ENCODE assay signal across 9 cellular contexts in genomic region chr22:25027959-25028840, GRCh38.
DNase-seq lines count a peak whose midpoint lies in the region; ATAC-seq and TF ChIP-seq lines count a peak whose summit lies in the region.
"Had no signal": no experiment of that assay in that cellular context is flagged by ENCODE, and none has a peak within 500 bp of the region (broad histone marks: within the 10 kb centered on the region; RNA-seq: fewer than 3 reads in every experiment).

No MANE protein-coding gene starts in this region.

- no peak overlapping the region for H3K4me3 ChIP-seq in right cardiac atrium (ENCODE audit: low read length)
- H3K4me3 ChIP-seq in transverse colon, result no peak overlapping the region

- no peak overlapping the region for H3K27ac Mint-ChIP-seq in activated T-cell treated with anti-CD3 and anti-CD28 coated beads, Interleukin-2, amount 50 U/mL, for 72 hours
- peak overlapping the region; percentile 87 for H3K27ac Mint-ChIP-seq in activated CD4-positive, alpha-beta memory T cell treated with anti-CD3 and anti-CD28 coated beads, Interleukin-2, amount 10 ng/mL, durations not matched to agents 7 days and 5 days
- H3K27ac Mint-ChIP-seq: CD4-positive, alpha-beta T cell had no signal

- 84% methylated on average over 45 of the region's 45 CpGs for WGBS in right cardiac atrium
- 86 to 100% methylated on average over 5 to 45 of the region's 45 CpGs for WGBS in transverse colon (ENCODE audit: low coverage in 1 of 2), 2 donors

- CTCF ChIA-PET in activated CD4-positive, alpha-beta memory T cell treated with anti-CD3 and anti-CD28 coated beads, Interleukin-2, amount 10 ng/mL, durations not matched to agents 7 days and 5 days (lab: Charles Lee), result interaction anchor here (1.0 to 2.5 kb wide), 7 partner anchors 13 to 90 kb away, joined by 3 to 14 read pairs (median 4); no protein-coding TSS in a partner anchor

- H3K9me3 ChIP-seq in right cardiac atrium (ENCODE audit: control insufficient read depth, low read length) (no peaks in the 10 kb centered on the region), transverse colon (no peaks in the 10 kb centered on the region)

- in situ Hi-C loops in transverse colon (cut with MboI; ENCODE audit: low pct_ligation_motif_present in 1 of 4, low pct_unique_long_range_greater_than_20kb in 1 of 4, low sequenced_read_pairs in 3 of 4), result loop anchor here in 1 of 4 donors (25.0 kb wide), 1 partner anchor 266 kb away; the partner anchor contains the start of gene PIWIL3

- H3K27me3 Mint-ChIP-seq in activated T-cell treated with anti-CD3 and anti-CD28 coated beads, Interleukin-2, amount 50 U/mL, for 72 hours (ENCODE audit: low read depth), result peaks cover 6% of the 10 kb centered on the region
- H3K27me3 Mint-ChIP-seq in activated CD4-positive, alpha-beta memory T cell treated with anti-CD3 and anti-CD28 coated beads, Interleukin-2, amount 10 ng/mL, durations not matched to agents 7 days and 5 days, result no peaks in the 10 kb centered on the region

- TF ChIP-seq EP300 in transverse colon (IDR thresholded peaks at IDR 0.05; ENCODE audit: low read depth), result no peak

- no peaks in the 10 kb centered on the region for H3K36me3 Mint-ChIP-seq in activated T-cell treated with anti-CD3 and anti-CD28 coated beads, Interleukin-2, amount 50 U/mL, for 72 hours (ENCODE audit: insufficient read depth in 2 of 2)
- H3K36me3 Mint-ChIP-seq in activated CD4-positive, alpha-beta memory T cell treated with anti-CD3 and anti-CD28 coated beads, Interleukin-2, amount 10 ng/mL, durations not matched to agents 7 days and 5 days (ENCODE audit: low read depth), result peaks cover 25% of the 10 kb centered on the region

- H3K4me3 Mint-ChIP-seq in activated T-cell treated with anti-CD3 and anti-CD28 coated beads, Interleukin-2, amount 50 U/mL, for 72 hours, result no peak overlapping the region
- no peak overlapping the region for H3K4me3 Mint-ChIP-seq in activated CD4-positive, alpha-beta memory T cell treated with anti-CD3 and anti-CD28 coated beads, Interleukin-2, amount 10 ng/mL, durations not matched to agents 7 days and 5 days
- H3K4me3 Mint-ChIP-seq: CD4-positive, alpha-beta T cell had no signal

- intact Hi-C loops in right cardiac atrium (cut with DNase I), result loop anchor here in 2 of 4 donors (5.0 kb wide), 2 partner anchors 36 to 76 kb away; partner anchors contain the start of gene KIAA1671 (in 2 of the 2)
- intact Hi-C loops in transverse colon (cut with DNase I; ENCODE audit: low total_unique reads), result no loop called here

- no peak for ATAC-seq in activated T-cell treated with anti-CD3 and anti-CD28 coated beads, Interleukin-2, amount 50 U/mL, for 72 hours (replicated peaks in 1 of 2)
- ATAC-seq in right cardiac atrium (peak; percentile 36 to 40), GM21619 (IDR thresholded peaks at IDR 0.05; ENCODE audit: unreplicated experiment) (no peak)

- peaks cover 17% of the 10 kb centered on the region for H3K4me1 Mint-ChIP-seq in activated T-cell treated with anti-CD3 and anti-CD28 coated beads, Interleukin-2, amount 50 U/mL, for 72 hours (ENCODE audit: low read depth)
- peaks cover 46% of the 10 kb centered on the region for H3K4me1 Mint-ChIP-seq in activated CD4-positive, alpha-beta memory T cell treated with anti-CD3 and anti-CD28 coated beads, Interleukin-2, amount 10 ng/mL, durations not matched to agents 7 days and 5 days

- H3K27me3 ChIP-seq in right cardiac atrium (ENCODE audit: control insufficient read depth, insufficient read depth) (no peaks in the 10 kb centered on the region), transverse colon (no peaks in the 10 kb centered on the region)

- peaks cover 9% of the 10 kb centered on the region for H3K4me1 ChIP-seq in right cardiac atrium (ENCODE audit: control insufficient read depth, insufficient read depth, low read length)
- peaks cover 3 to 42% (median 27%) of the 10 kb centered on the region in 4 donors for H3K4me1 ChIP-seq in transverse colon

- no peak overlapping the region for H3K27ac ChIP-seq in right cardiac atrium (ENCODE audit: low read length)
- peak overlapping the region; percentile 75 to 81 (median 78) for H3K27ac ChIP-seq in transverse colon

- peak; percentile 35 to 36 for DNase-seq in activated T-cell treated with anti-CD3 and anti-CD28 coated beads, Interleukin-2, amount 50 U/mL, for 72 hours
- no peak for DNase-seq in activated T-cell treated with anti-CD3 and anti-CD28 coated beads, Interleukin-2, amount 50 U/mL, for 1 hour
- peak; percentile 53 for DNase-seq in activated CD4-positive, alpha-beta memory T cell treated with anti-CD3 and anti-CD28 coated beads, Interleukin-2, amount 10 ng/mL, durations not matched to agents 7 days and 5 days
- DNase-seq in right cardiac atrium (peak; percentile 57 to 83 (median 81)), transverse colon (peak; percentile 52), NCI-H2227 treated with DMSO at 0.1 percent for 48 hours (lab: John Stamatoyannopoulos, UW) (no peak), NCI-H526 treated with DMSO at 0.1 percent for 48 hours (lab: John Stamatoyannopoulos, UW) (no peak)
- DNase-seq: CD4-positive, alpha-beta T cell had no signal

- POLR2A ChIA-PET in activated CD4-positive, alpha-beta memory T cell treated with anti-CD3 and anti-CD28 coated beads, Interleukin-2, amount 10 ng/mL, durations not matched to agents 7 days and 5 days (lab: Charles Lee), result interaction anchor here (0.9 to 4.9 kb wide), 5 partner anchors 34 to 75 kb away, joined by 3 to 49 read pairs (median 7); no protein-coding TSS in a partner anchor

- no peaks in the 10 kb centered on the region for H3K9me3 Mint-ChIP-seq in activated T-cell treated with anti-CD3 and anti-CD28 coated beads, Interleukin-2, amount 50 U/mL, for 72 hours
- H3K9me3 Mint-ChIP-seq in activated CD4-positive, alpha-beta memory T cell treated with anti-CD3 and anti-CD28 coated beads, Interleukin-2, amount 10 ng/mL, durations not matched to agents 7 days and 5 days, result no peaks in the 10 kb centered on the region
- H3K9me3 Mint-ChIP-seq: CD4-positive, alpha-beta T cell had no signal

- peak; percentile 24 to 48 (median 34) for TF ChIP-seq CTCF in transverse colon (IDR thresholded peaks at IDR 0.05)

- TF ChIP-seq POLR2A in transverse colon (IDR thresholded peaks at IDR 0.05), result no peak

- H3K36me3 ChIP-seq in transverse colon, result no peaks in the 10 kb centered on the region

Comparison
In these comparisons a context has a peak if more than half of its experiments do, and no peak if none do; other contexts are left out.
1. DNase-seq: peak in activated T-cell treated with anti-CD3 and anti-CD28 coated beads, Interleukin-2, amount 50 U/mL, for 72 hours (2 of 2), activated CD4-positive, alpha-beta memory T cell treated with anti-CD3 and anti-CD28 coated beads, Interleukin-2, amount 10 ng/mL, durations not matched to agents 7 days and 5 days (single experiment), right cardiac atrium (3 of 3) and transverse colon (single experiment); none in activated T-cell treated with anti-CD3 and anti-CD28 coated beads, Interleukin-2, amount 50 U/mL, for 1 hour (single experiment), NCI-H2227 treated with DMSO at 0.1 percent for 48 hours (single experiment) and NCI-H526 treated with DMSO at 0.1 percent for 48 hours (single experiment).
2. ATAC-seq: peak in right cardiac atrium (2 of 2); none in activated T-cell treated with anti-CD3 and anti-CD28 coated beads, Interleukin-2, amount 50 U/mL, for 72 hours (0 of 2) and GM21619 (single experiment).